ENCODE assay signal across 22 cellular contexts in genomic region chr1:12417389-12417788, GRCh38.
"Had no signal": no experiment of that assay in that cellular context is flagged by ENCODE, and none has a peak within 500 bp of the region (broad histone marks: within the 10 kb centered on the region; RNA-seq: fewer than 3 reads in every experiment).

No MANE protein-coding gene starts in this region.

- DNase-seq: effector CD4-positive, alpha-beta T cell; endodermal cell; erythroblast; foreskin keratinocyte; kidney; left cardiac atrium; left ventricle myocardium inferior; lower lobe of right lung; midbrain; psoas muscle; retina; right lobe of liver; stimulated activated CD4-positive, alpha-beta T cell treated with anti-CD3 and anti-CD28 coated beads, Interleukin-15, amount 100 ng/mL, for 24 hours; stimulated activated CD4-positive, alpha-beta T cell treated with anti-CD3 and anti-CD28 coated beads, Interleukin-1b, Interleukin-23, amount 100 ng/mL, for 48 hours; stimulated activated CD4-positive, alpha-beta T cell treated with anti-CD3 and anti-CD28 coated beads, Interleukin-4, amount 100 ng/mL, for 24 hours; stimulated activated naive CD4-positive, alpha-beta T cell treated with Interleukin-2 at 50 U/mL for 16 hours; upper lobe of right lung had no signal

- H3K27me3 ChIP-seq: foreskin keratinocyte, neutrophil, right lobe of liver, tibial nerve, upper lobe of right lung, vagina had no signal

- H3K9me3 ChIP-seq: left ventricle myocardium inferior, lower lobe of right lung, neutrophil, psoas muscle, right lobe of liver, tibial nerve, upper lobe of right lung, vagina had no signal

- ATAC-seq: foreskin keratinocyte, left cardiac atrium, lower lobe of right lung, psoas muscle, right lobe of liver, upper lobe of right lung had no signal

- H3K4me3 ChIP-seq: coronary artery, left ventricle myocardium inferior, lower lobe of right lung, psoas muscle, right lobe of liver, tibial nerve, upper lobe of right lung, vagina had no signal

- H3K4me1 ChIP-seq: foreskin keratinocyte, right lobe of liver, upper lobe of right lung, vagina had no signal

- H3K27ac ChIP-seq: coronary artery, foreskin keratinocyte, left ventricle myocardium inferior, lower lobe of right lung, neutrophil, psoas muscle, right lobe of liver, tibial nerve, upper lobe of right lung, vagina had no signal

- H3K27ac Mint-ChIP-seq: endodermal cell, memory B cell had no signal

- H3K9me3 Mint-ChIP-seq: endodermal cell, memory B cell had no signal

- H3K27me3 Mint-ChIP-seq: memory B cell had no signal

- H3K4me3 Mint-ChIP-seq: endodermal cell, memory B cell had no signal
